Comparison of ENCODE assay signal across 17 cellular contexts in genomic region chr10:70935125-70935625, GRCh38. TPM values are rescaled to one million over a fixed set of nuclear protein-coding genes. Genes with fewer than 3 reads are reported as not detected.
DNase-seq lines count a peak whose midpoint lies in the region; ATAC-seq, FAIRE-seq and TF ChIP-seq lines count a peak whose summit lies in the region.
"Had no signal": no experiment of that assay in that cellular context is flagged by ENCODE, and none has a peak within 500 bp of the region (broad histone marks: within the 10 kb centered on the region; RNA-seq: fewer than 3 reads in every experiment).

No MANE protein-coding gene starts in this region.

- no peaks in the 10 kb centered on the region for H3K36me3 Mint-ChIP-seq in effector memory CD8-positive, alpha-beta T cell (ENCODE audit: insufficient read depth)
- H3K36me3 Mint-ChIP-seq: CD14-positive monocyte; CD4-positive, alpha-beta memory T cell had no signal

- no peak overlapping the region for H3K4me3 Mint-ChIP-seq in effector memory CD8-positive, alpha-beta T cell
- H3K4me3 Mint-ChIP-seq: CD14-positive monocyte; CD4-positive, alpha-beta memory T cell had no signal

- H3K27ac Mint-ChIP-seq in effector memory CD8-positive, alpha-beta T cell = no peak overlapping the region
- H3K27ac Mint-ChIP-seq: CD14-positive monocyte; CD4-positive, alpha-beta memory T cell had no signal

- H3K9ac ChIP-seq in BLaER1 treated with 17β-estradiol and CSF1 and Interleukin-3, amounts not matched to agents 10 nM and 100 nM = peak overlapping the region in 2 of 11 experiments; percentile 16 to 26; a peak in 2 of 22 replicates
- no peak overlapping the region for H3K9ac ChIP-seq in kidney (ENCODE audit: low read length in 2 of 2)

- peak; percentile 57 for DNase-seq in cerebellum (ENCODE audit: low spot score)
- DNase-seq in kidney glomerular epithelial cell (lab: John Stamatoyannopoulos, UW) = no peak
- no peak for DNase-seq in effector memory CD8-positive, alpha-beta T cell
- DNase-seq in kidney = no peak
- DNase-seq: ACHN; BE2C; CD4-positive, alpha-beta memory T cell; DMS153; DMS79; GF-D8; GOT3; H7 had no signal

- no peaks in the 10 kb centered on the region for H3K9me3 Mint-ChIP-seq in effector memory CD8-positive, alpha-beta T cell
- H3K9me3 Mint-ChIP-seq: CD14-positive monocyte; CD4-positive, alpha-beta memory T cell had no signal

- CTCF ChIA-PET in HEK293 (lab: Yijun Ruan, JAX) = interaction anchor here (1.2 kb wide), 1 partner anchor 350 kb away, joined by 3 read pairs; no protein-coding TSS in a partner anchor

- H4K20me1 ChIP-seq in BLaER1 treated with 17β-estradiol and CSF1 and Interleukin-3, amounts not matched to agents 10 nM and 100 nM = no peaks in the 10 kb centered on the region; a peak in 1 of 22 replicates

- no peak overlapping the region for H3K4me3 ChIP-seq in BLaER1 treated with 17β-estradiol and CSF1 and Interleukin-3, amounts not matched to agents 10 nM and 100 nM
- no peak overlapping the region for H3K4me3 ChIP-seq in HEK293 (ENCODE audit: low read depth, low read length)
- no peak overlapping the region for H3K4me3 ChIP-seq in kidney (ENCODE audit: low read length in 2 of 2)

- H3K36me3 ChIP-seq in BLaER1 treated with 17β-estradiol and CSF1 and Interleukin-3, amounts not matched to agents 10 nM and 100 nM = no peaks in the 10 kb centered on the region
- no peaks in the 10 kb centered on the region for H3K36me3 ChIP-seq in HEK293 (ENCODE audit: control insufficient read depth in 2 of 2, insufficient read depth in 1 of 2, low read length in 2 of 2)
- H3K36me3 ChIP-seq in kidney (ENCODE audit: control insufficient read depth in 1 of 2, insufficient read depth in 2 of 2, low read length in 2 of 2) = no peaks in the 10 kb centered on the region
- H3K36me3 ChIP-seq: BE2C had no signal

- TF ChIP-seq CTCF in HEK293 (tag by site-specific recombination; IDR thresholded peaks at IDR 0.05) (no peak), kidney (IDR thresholded peaks at IDR 0.05; ENCODE audit: borderline replicate concordance, extremely low read depth, insufficient read depth) (no peak)

- H3K4me2 ChIP-seq in BLaER1 treated with 17β-estradiol and CSF1 and Interleukin-3, amounts not matched to agents 10 nM and 100 nM = peak overlapping the region; percentile 2 to 86 (median 74); a peak in 19 of 22 replicates

- H3K27me3 ChIP-seq in BLaER1 treated with 17β-estradiol and CSF1 and Interleukin-3, amounts not matched to agents 10 nM and 100 nM = no peaks in the 10 kb centered on the region
- H3K27me3 ChIP-seq: BE2C had no signal

- intact Hi-C loops in kidney (cut with DNase I) = no loop called here

- H3K27ac ChIP-seq in BLaER1 treated with 17β-estradiol and CSF1 and Interleukin-3, amounts not matched to agents 10 nM and 100 nM = peak overlapping the region in 7 of 11 experiments; percentile 20 to 56 (median 43); a peak in 9 of 22 replicates
- H3K27ac ChIP-seq in HEK293 (ENCODE audit: extremely low read depth, low read depth, low read length) (no peak overlapping the region), kidney (ENCODE audit: low read depth in 2 of 2, low read length in 2 of 2) (no peak overlapping the region)

- no peak for FAIRE-seq in kidney (lab: Jason Lieb, UNC)
- FAIRE-seq: A204.1 had no signal

- peaks cover 17 to 59% of the 10 kb centered on the region in 2 donors for H3K27me3 Mint-ChIP-seq in effector memory CD8-positive, alpha-beta T cell

- ATAC-seq in effector memory CD8-positive, alpha-beta T cell (replicated peaks) = no peak
- ATAC-seq: HCT116 had no signal

- peaks cover 14 to 42% (median 29%) of the 10 kb centered on the region in 10 experiments; a peak in 19 of 20 replicates for H3K4me1 ChIP-seq in BLaER1 treated with 17β-estradiol and CSF1 and Interleukin-3, amounts not matched to agents 10 nM and 100 nM
- peaks cover 4% of the 10 kb centered on the region; the same call in 1 of the 2 replicates for H3K4me1 ChIP-seq in HEK293 (ENCODE audit: control insufficient read depth, insufficient read depth, low read length)
- no peaks in the 10 kb centered on the region for H3K4me1 ChIP-seq in kidney (ENCODE audit: control insufficient read depth in 1 of 2, insufficient read depth in 1 of 2, low read depth in 1 of 2, low read length in 2 of 2)
- H3K4me1 ChIP-seq: BE2C had no signal

- no peaks in the 10 kb centered on the region for H3K4me1 Mint-ChIP-seq in effector memory CD8-positive, alpha-beta T cell (ENCODE audit: low read depth in 2 of 2)
- H3K4me1 Mint-ChIP-seq: CD14-positive monocyte; CD4-positive, alpha-beta memory T cell had no signal

- no peaks in the 10 kb centered on the region for H3K9me3 ChIP-seq in BLaER1 treated with 17β-estradiol and CSF1 and Interleukin-3, amounts not matched to agents 10 nM and 100 nM (replicated peaks in 1 of 11)
- H3K9me3 ChIP-seq in HEK293 (ENCODE audit: control insufficient read depth, insufficient read depth, low read depth, low read length) = no peaks in the 10 kb centered on the region
- no peaks in the 10 kb centered on the region for H3K9me3 ChIP-seq in kidney (ENCODE audit: control insufficient read depth in 1 of 2, low read length in 2 of 2)
- H3K9me3 ChIP-seq: BE2C had no signal

- POLR2A ChIA-PET in HEK293 (lab: Yijun Ruan, JAX) = no interaction called here

TF ChIP-seq in HEK293, 187 proteins besides CTCF, POLR2A, EP300 and RAD21:
- TF ChIP-seq AEBP2 (tag by site-specific recombination; IDR thresholded peaks at IDR 0.05; ENCODE audit: borderline replicate concordance) (no peak), ZBTB17 (tag by site-specific recombination; IDR thresholded peaks at IDR 0.05) (no peak), ZFHX2 (tag by site-specific recombination; conservative IDR thresholded peaks at IDR 0.05) (0 out of 2 replicates have a peak, but pooled peaks have one; percentile 15)

RNA-seq across cellular contexts. Expression of gene PCBD1, which starts 46.8 kb away (rescaled TPM):
- total RNA-seq in cerebellum (11.6 TPM), kidney (90.1 TPM)
- 371 TPM for polyA plus RNA-seq in kidney (ENCODE audit: insufficient read depth, low read depth, low replicate concordance)

Comparison
In these comparisons a context has a peak if more than half of its experiments do, and no peak if none do; other contexts are left out.
1. H3K27ac ChIP-seq: peak in BLaER1 treated with 17β-estradiol and CSF1 and Interleukin-3, amounts not matched to agents 10 nM and 100 nM (7 of 11); none in HEK293 (single experiment) and kidney (0 of 2).